In the genomic region with DNA sequence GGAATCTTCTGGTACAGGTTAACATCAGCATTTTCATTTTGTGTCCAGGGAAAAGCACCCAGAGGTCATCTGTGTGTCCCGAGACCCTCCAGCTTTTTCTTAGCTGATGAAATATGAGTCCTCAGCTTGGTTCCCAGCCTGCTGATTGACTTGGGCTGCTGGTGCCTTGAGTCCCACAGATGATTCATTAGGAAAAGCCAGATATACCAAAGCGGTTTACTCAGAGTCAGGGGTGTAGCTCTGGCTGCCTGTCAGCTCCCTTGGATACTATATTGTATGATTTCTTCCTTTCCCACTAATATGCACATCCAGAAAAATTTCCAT, we compare ENCODE assay signal across 13 cellular contexts. TPM values are rescaled to one million over a fixed set of nuclear protein-coding genes. Genes with fewer than 3 reads are reported as not detected.
A peak's percentile ranks its signal among the peaks of the same experiment; 100 is the strongest.
DNase-seq lines count a peak whose midpoint lies in the region; TF ChIP-seq lines count a peak whose summit lies in the region.
"Had no signal": no experiment of that assay in that cellular context is flagged by ENCODE, and none has a peak within 500 bp of the region (broad histone marks: within the 10 kb centered on the region; RNA-seq: fewer than 3 reads in every experiment).

No MANE protein-coding gene starts in this region.

- no peaks in the 10 kb centered on the region for H3K9me3 ChIP-seq in GM23248 (ENCODE audit: low read depth)
- H3K9me3 ChIP-seq in left ventricle myocardium inferior (replicated peaks): no peaks in the 10 kb centered on the region
- H3K9me3 ChIP-seq: adrenal gland had no signal

- peak overlapping the region; percentile 19 for H3K4me3 ChIP-seq in GM23248
- no peak overlapping the region for H3K4me3 ChIP-seq in left ventricle myocardium inferior
- H3K4me3 ChIP-seq: adrenal gland, skin epidermis had no signal

- H2AFZ ChIP-seq in GM23248: peak overlapping the region; percentile 39; the same call in 1 of the 2 replicates

- intact Hi-C loops in left ventricle myocardium inferior (cut with micrococcal nuclease): no loop called here

- TF ChIP-seq CTCF in left ventricle myocardium inferior (IDR thresholded peaks at IDR 0.05; ENCODE audit: borderline replicate concordance): no peak

- H3K79me2 ChIP-seq in GM23248 (ENCODE audit: insufficient read depth): no peaks in the 10 kb centered on the region

- H3K9me2 ChIP-seq in GM23248 (ENCODE audit: insufficient read depth): no peaks in the 10 kb centered on the region

- H3K4me1 ChIP-seq in GM23248 (ENCODE audit: insufficient read depth) (peaks cover 33% of the 10 kb centered on the region), left ventricle myocardium inferior (no peaks in the 10 kb centered on the region)
- H3K4me1 ChIP-seq: adrenal gland had no signal

- H3K36me3 ChIP-seq in GM23248 (ENCODE audit: low read depth): peaks cover 40% of the 10 kb centered on the region
- H3K36me3 ChIP-seq in left ventricle myocardium inferior: peaks cover 48% of the 10 kb centered on the region

- peak; percentile 92 for DNase-seq in GM23248
- peak; percentile 21 for DNase-seq in astrocyte of the hippocampus (ENCODE audit: low read depth, low spot score)
- peak; percentile 35 for DNase-seq in left ventricle myocardium inferior
- peak; percentile 86 for DNase-seq in stromal cell of bone marrow (ENCODE audit: low read depth)
- DNase-seq in NCI-H1048 (lab: John Stamatoyannopoulos, UW): no peak
- DNase-seq in NCI-H2081 (lab: John Stamatoyannopoulos, UW): no peak
- DNase-seq in NCI-H2196 (lab: John Stamatoyannopoulos, UW; ENCODE audit: unreplicated experiment): no peak
- DNase-seq in DMS53 treated with DMSO at 0.1 percent for 48 hours (lab: John Stamatoyannopoulos, UW; ENCODE audit: unreplicated experiment): no peak
- DNase-seq: adrenal gland, MM.1S, NCI-H446 treated with DMSO at 0.1 percent for 48 hours had no signal

- peak overlapping the region; percentile 67 for H3K4me2 ChIP-seq in GM23248 (ENCODE audit: unreplicated experiment)

- in situ Hi-C loops in GM23248 (cut with MboI): no loop called here

- peaks cover 41% of the 10 kb centered on the region for H3F3A ChIP-seq in GM23248 (ENCODE audit: insufficient read depth)

- H3K27ac ChIP-seq in GM23248 (peak overlapping the region; percentile 99), left ventricle myocardium inferior (replicated peaks) (peak overlapping the region; percentile 70)
- H3K27ac ChIP-seq: adrenal gland had no signal

- 0 to 2% methylated on average over 2 of the region's 2 CpGs for WGBS in GM23248 (ENCODE audit: low coverage in 1 of 2, low lambda C conversion rate in 2 of 2, missing lambda C conversion rate in 2 of 2), 2 experiments

- H4K20me1 ChIP-seq in GM23248 (ENCODE audit: insufficient read depth): no peaks in the 10 kb centered on the region

- H3K27me3 ChIP-seq in GM23248 (replicated peaks; ENCODE audit: insufficient read depth) (no peaks in the 10 kb centered on the region), left ventricle myocardium inferior (ENCODE audit: low read depth) (no peaks in the 10 kb centered on the region)
- H3K27me3 ChIP-seq: adrenal gland had no signal

- H3K9ac ChIP-seq in GM23248: peak overlapping the region; percentile 81

RNA-seq across cellular contexts. Expression of a gene that starts 43.7 kb away (rescaled TPM):
- total RNA-seq in GM23248 (2014; rRNA removed; shearing (Covaris generic)): 2.7 TPM in 1 of 2 replicates, not detected in the other
- polyA plus RNA-seq in GM23248 (2016; fragmentation: Nextera tagmentation; extraction: Ambion mirVana): 0.08 TPM in 1 of 2 replicates, not detected in the other
- not detected for total RNA-seq in left ventricle myocardium inferior
- total RNA-seq: T-helper 1 cell treated with Interleukin-12 subunit alpha and Interleukin-12 subunit beta and Interleukin-4 antibody, amounts not matched to agents 30 ng/mL and 1 ng/mL, for 36 hours had no signal

Comparison
In these comparisons a context has a peak if more than half of its experiments do, and no peak if none do; other contexts are left out.
1. DNase-seq: peak in GM23248 (single experiment), astrocyte of the hippocampus (single experiment), left ventricle myocardium inferior (single experiment) and stromal cell of bone marrow (single experiment); none in NCI-H1048 (single experiment), NCI-H2081 (0 of 2), NCI-H2196 (single experiment) and DMS53 treated with DMSO at 0.1 percent for 48 hours (single experiment).